Comparison of ENCODE assay signal across 10 cellular contexts in genomic region chr4:165440415-165440882, GRCh38.
DNase-seq lines count a peak whose midpoint lies in the region; ATAC-seq and TF ChIP-seq lines count a peak whose summit lies in the region.
"Had no signal": no experiment of that assay in that cellular context is flagged by ENCODE, and none has a peak within 500 bp of the region (broad histone marks: within the 10 kb centered on the region; RNA-seq: fewer than 3 reads in every experiment).

No MANE protein-coding gene starts in this region.

- H3K27ac ChIP-seq in breast epithelium (peak overlapping the region; percentile 8 to 12), lung (ENCODE audit: low read depth in 1 of 2, low read length in 1 of 2) (no peak overlapping the region)

- no peaks in the 10 kb centered on the region for H3K36me3 ChIP-seq in breast epithelium
- H3K36me3 ChIP-seq in lung (ENCODE audit: control insufficient read depth in 2 of 2, insufficient read depth in 2 of 2, low read length in 2 of 2), result no peaks in the 10 kb centered on the region

- no peak for TF ChIP-seq POLR2A in breast epithelium (IDR thresholded peaks at IDR 0.05)

- TF ChIP-seq CTCF in breast epithelium (IDR thresholded peaks at IDR 0.05) (no peak), lung (IDR thresholded peaks at IDR 0.05; ENCODE audit: control extremely low read depth, extremely low read depth) (no peak)

- H3K9me3 ChIP-seq in breast epithelium (no peaks in the 10 kb centered on the region), lung (ENCODE audit: control insufficient read depth in 2 of 2, insufficient read depth in 1 of 2, low read length in 1 of 2) (no peaks in the 10 kb centered on the region)

- H3K4me1 ChIP-seq in breast epithelium (peaks cover 0 to 7% of the 10 kb centered on the region in 2 donors), lung (ENCODE audit: control insufficient read depth in 2 of 2, insufficient read depth in 2 of 2, low read length in 2 of 2) (no peaks in the 10 kb centered on the region)

- DNase-seq in Caki2 (ENCODE audit: low read depth), result peak; percentile 71
- peak; percentile 38 for DNase-seq in LHCN-M2 (ENCODE audit: low read depth)
- peak in 1 of 2 donors; percentile 26 for DNase-seq in breast epithelium (ENCODE audit: low spot score in 2 of 2)
- DNase-seq in lung (ENCODE audit: low spot score), result no peak
- DNase-seq in SHP77 (lab: John Stamatoyannopoulos, UW), result no peak
- no peak for DNase-seq in G401 (ENCODE audit: low spot score)
- DNase-seq: COR-L47, SHP77 treated with DMSO at 0.1 percent for 48 hours had no signal

- H3K4me3 ChIP-seq in breast epithelium (peak overlapping the region in 2 of 3 donors; percentile 16 to 46), lung (no peak overlapping the region)

- ATAC-seq in lung (ENCODE audit: insufficient read depth, low FRiP score) (peak; percentile 41), GM19351 (IDR thresholded peaks at IDR 0.05; ENCODE audit: unreplicated experiment) (no peak), GM21526 (IDR thresholded peaks at IDR 0.05; ENCODE audit: low FRiP score, unreplicated experiment) (no peak)

- 49 to 67% methylated on average over 3 of the region's 3 CpGs for WGBS in lung, 2 donors

- no peaks in the 10 kb centered on the region for H3K27me3 ChIP-seq in breast epithelium
- H3K27me3 ChIP-seq in lung (ENCODE audit: control insufficient read depth, insufficient read depth), result no peaks in the 10 kb centered on the region

- intact Hi-C loops in breast epithelium (cut with DNase I; ENCODE audit: low total_unique reads), result no loop called here

- in situ Hi-C loops in Caki2 (cut with HindIII; ENCODE audit: low pct_unique_long_range_greater_than_20kb, low sequenced_read_pairs) (no loop called here), G401 (cut with HindIII; ENCODE audit: low sequenced_read_pairs) (no loop called here)

Comparison
In these comparisons a context has a peak if more than half of its experiments do, and no peak if none do; other contexts are left out.
1. DNase-seq: peak in Caki2 (single experiment) and LHCN-M2 (single experiment); none in lung (single experiment), SHP77 (0 of 2) and G401 (single experiment).
2. H3K27ac ChIP-seq: peak in breast epithelium (2 of 2); none in lung (0 of 2).